8 cellular contexts compared by ENCODE assay signal in genomic region chr11:47248304-47248663, GRCh38. TPM values are rescaled to one million over a fixed set of nuclear protein-coding genes. Genes with fewer than 3 reads are reported as not detected.
DNase-seq lines count a peak whose midpoint lies in the region; ATAC-seq and TF ChIP-seq lines count a peak whose summit lies in the region.

No MANE protein-coding gene starts in this region.

- H3K36me3 ChIP-seq in prostate gland = peaks cover 0 to 11% of the 10 kb centered on the region in 2 donors

- under 1% methylated on average over 7 of the region's 7 CpGs for WGBS in prostate gland

- intact Hi-C loops in prostate gland (cut with DNase I) = loop anchor here (2.0 kb wide), 1 partner anchor 33 kb away; the partner anchor contains the start of gene DDB2

- DNase-seq in activated CD4-positive, CD25-positive, alpha-beta regulatory T cell (lab: John Stamatoyannopoulos, UW) = no peak
- DNase-seq in SW480 (ENCODE audit: low spot score) = peak; percentile 29
- no peak for DNase-seq in foreskin keratinocyte
- DNase-seq in prostate gland (ENCODE audit: low spot score) = no peak
- DNase-seq in NCI-H1105 treated with DMSO at 0.1 percent for 48 hours (lab: John Stamatoyannopoulos, UW) = no peak
- DNase-seq in NCI-H446 (lab: John Stamatoyannopoulos, UW) = no peak

- peak overlapping the region; percentile 68 to 72 for H3K4me3 ChIP-seq in prostate gland

- TF ChIP-seq CTCF in foreskin keratinocyte (conservative IDR thresholded peaks at IDR 0.05) = no peak
- no peak for TF ChIP-seq CTCF in prostate gland (IDR thresholded peaks at IDR 0.05)

- H3K27me3 ChIP-seq in foreskin keratinocyte (no peaks in the 10 kb centered on the region), prostate gland (replicated peaks; ENCODE audit: insufficient read depth) (no peaks in the 10 kb centered on the region)

- no peak for TF ChIP-seq POLR2A in prostate gland (IDR thresholded peaks at IDR 0.05)

- no peaks in the 10 kb centered on the region for H3K9me3 ChIP-seq in prostate gland

- peak; percentile 22 to 24 for ATAC-seq in activated CD4-positive, CD25-positive, alpha-beta regulatory T cell treated with anti-CD3 and anti-CD28 coated beads, Interleukin-2, amount 50 U/mL, for 24 hours
- ATAC-seq in HG03025 (IDR thresholded peaks at IDR 0.05; ENCODE audit: low FRiP score, unreplicated experiment) (peak; percentile 36), foreskin keratinocyte (peak; percentile 49)

- H3K27ac ChIP-seq in foreskin keratinocyte = peak overlapping the region; percentile 58
- H3K27ac ChIP-seq in prostate gland = peak overlapping the region; percentile 78 to 82

- H3K4me1 ChIP-seq in foreskin keratinocyte (peaks cover 3% of the 10 kb centered on the region), prostate gland (replicated peaks) (peaks cover 8% of the 10 kb centered on the region)

RNA-seq across cellular contexts. Expression of gene ACP2, which starts 0.3 kb away (rescaled TPM):
- total RNA-seq in foreskin keratinocyte (22.6 and 23.6 TPM in 2 replicates), prostate gland (100 to 1,000 TPM in 1 of 2 donors, 10 to 100 TPM in 1; 94.6 to 104 TPM)
- 20.2 and 20.8 TPM in 2 replicates for polyA plus RNA-seq in foreskin keratinocyte

RNA-seq across cellular contexts. Expression of gene NR1H3, which starts 9.5 kb away (rescaled TPM):
- 8.8 and 8.9 TPM in 2 replicates for total RNA-seq in foreskin keratinocyte
- polyA plus RNA-seq in foreskin keratinocyte = 8.5 and 9.2 TPM in 2 replicates
- total RNA-seq in prostate gland = 10 to 100 TPM; 31.8 to 34.2 TPM

RNA-seq across cellular contexts. Expression of gene MADD, which starts 21.6 kb away (rescaled TPM):
- total RNA-seq in foreskin keratinocyte (15.3 and 16.8 TPM in 2 replicates), prostate gland (10 to 100 TPM; 53.6 to 87.3 TPM)
- 7.7 and 8.0 TPM in 2 replicates for polyA plus RNA-seq in foreskin keratinocyte

RNA-seq across cellular contexts. Expression of gene DDB2, which starts 33.5 kb away (rescaled TPM):
- total RNA-seq in foreskin keratinocyte = 57.9 and 67.0 TPM in 2 replicates
- polyA plus RNA-seq in foreskin keratinocyte = 61.9 and 71.7 TPM in 2 replicates
- total RNA-seq in prostate gland = 10 to 100 TPM; 27.4 to 41.3 TPM
